ENCODE assay signal across 12 cellular contexts in the genomic region with DNA sequence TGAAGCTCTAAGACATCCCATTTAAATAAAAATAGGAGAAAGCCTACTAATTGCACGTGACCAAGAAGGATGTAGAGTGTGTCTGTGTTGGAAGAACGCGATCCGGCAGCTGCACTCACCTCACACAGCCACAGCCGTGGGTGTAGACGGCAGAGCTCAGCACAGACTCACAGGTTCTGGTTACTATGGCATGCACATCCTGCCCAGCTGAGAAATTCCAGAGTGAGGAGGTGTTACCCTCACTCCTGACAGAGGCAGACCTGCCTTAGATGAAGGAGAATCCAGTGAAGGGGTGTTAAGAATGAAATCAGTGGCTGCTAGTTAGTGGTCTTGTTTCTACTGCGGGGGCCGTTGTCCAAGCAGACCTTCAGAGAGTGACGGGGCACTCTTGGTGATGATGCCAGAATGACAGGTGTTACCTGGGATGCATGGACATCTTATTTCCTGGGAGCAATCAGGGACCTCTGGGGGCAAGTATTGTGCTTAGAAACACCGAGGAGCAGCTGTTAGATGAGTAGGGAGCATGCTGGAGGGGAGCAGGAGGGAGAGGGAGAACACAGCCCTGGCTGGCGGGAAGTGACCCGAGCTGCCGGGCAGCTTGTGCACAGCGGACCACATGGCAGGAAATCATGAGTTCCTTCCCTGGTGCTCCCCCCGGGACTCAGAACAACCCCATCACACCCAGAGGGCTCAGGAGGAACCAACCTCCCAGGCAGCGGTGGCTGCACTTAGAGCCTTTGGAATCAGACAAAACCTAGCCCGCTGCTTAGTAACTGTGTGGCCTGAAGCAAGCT. TPM values are rescaled to one million over a fixed set of nuclear protein-coding genes. Genes with fewer than 3 reads are reported as not detected.
A peak's percentile ranks its signal among the peaks of the same experiment; 100 is the strongest.
DNase-seq lines count a peak whose midpoint lies in the region; ATAC-seq, FAIRE-seq and TF ChIP-seq lines count a peak whose summit lies in the region.
"Had no signal": no experiment of that assay in that cellular context is flagged by ENCODE, and none has a peak within 500 bp of the region (broad histone marks: within the 10 kb centered on the region; RNA-seq: fewer than 3 reads in every experiment).

No MANE protein-coding gene starts in this region.

- peak; percentile 22 for DNase-seq in HCEC 1CT
- peak in 6 of 7 donors; percentile 46 to 78 (median 58) for DNase-seq in adrenal gland
- peak; percentile 77 for DNase-seq in kidney
- no peak for DNase-seq in smooth muscle cell (lab: John Stamatoyannopoulos, UW; ENCODE audit: unreplicated experiment)
- no peak for DNase-seq in osteocyte (ENCODE audit: extremely low spot score, unreplicated experiment)
- no peak for DNase-seq in MG63
- DNase-seq: NCI-H774 had no signal

- H3K27ac ChIP-seq in adrenal gland (peak overlapping the region in 2 of 5 donors; percentile 84), kidney (ENCODE audit: low read depth in 2 of 2, low read length in 2 of 2) (no peak overlapping the region), smooth muscle cell (ENCODE audit: low read depth) (no peak overlapping the region)
- H3K27ac ChIP-seq: ascending aorta, thoracic aorta had no signal

- 57 to 75% (median 65%) methylated on average over 14 to 17 of the region's 17 CpGs for WGBS in adrenal gland, 4 donors
- 10% methylated on average over 17 of the region's 17 CpGs for WGBS in smooth muscle cell (ENCODE audit: low lambda C conversion rate)

- no peak overlapping the region for H3K27ac Mint-ChIP-seq in osteocyte (ENCODE audit: unreplicated experiment)

- no peaks in the 10 kb centered on the region for H3K79me2 ChIP-seq in smooth muscle cell (ENCODE audit: low read depth)

- TF ChIP-seq POLR2A in adrenal gland (IDR thresholded peaks at IDR 0.05): no peak

- ATAC-seq in HG02623 (IDR thresholded peaks at IDR 0.05; ENCODE audit: unreplicated experiment) (no peak), GM18858 (IDR thresholded peaks at IDR 0.05; ENCODE audit: unreplicated experiment) (no peak)
- ATAC-seq: activated CD4-positive, CD25-positive, alpha-beta regulatory T cell treated with anti-CD3 and anti-CD28 coated beads, Interleukin-2, amount 50 U/mL, for 24 hours had no signal

- H3K4me3 ChIP-seq in adrenal gland: no peak overlapping the region
- H3K4me3 ChIP-seq in kidney (ENCODE audit: low read length in 2 of 2): no peak overlapping the region
- H3K4me3 ChIP-seq in smooth muscle cell: no peak overlapping the region
- H3K4me3 ChIP-seq in MG63: no peak overlapping the region
- H3K4me3 ChIP-seq: ascending aorta, thoracic aorta had no signal

- H3K4me1 ChIP-seq in adrenal gland (replicated peaks in 1 of 2) (peaks cover 25 to 97% of the 10 kb centered on the region in 2 donors), kidney (ENCODE audit: control insufficient read depth in 1 of 2, insufficient read depth in 1 of 2, low read depth in 1 of 2, low read length in 2 of 2) (peaks cover 0 to 6% of the 10 kb centered on the region in 2 donors), smooth muscle cell (ENCODE audit: low read depth) (peaks cover 34% of the 10 kb centered on the region)

- H3F3A ChIP-seq in smooth muscle cell (ENCODE audit: low read depth): peaks cover 5% of the 10 kb centered on the region

- H2AFZ ChIP-seq in smooth muscle cell (ENCODE audit: low read depth): no peak overlapping the region

- no peaks in the 10 kb centered on the region for H3K9me3 Mint-ChIP-seq in osteocyte (ENCODE audit: unreplicated experiment)

- H3K27me3 Mint-ChIP-seq in osteocyte (ENCODE audit: unreplicated experiment): peaks cover 27% of the 10 kb centered on the region

- no peaks in the 10 kb centered on the region for H3K36me3 Mint-ChIP-seq in osteocyte (ENCODE audit: unreplicated experiment)

- H3K9ac ChIP-seq in kidney (ENCODE audit: low read length in 2 of 2) (no peak overlapping the region), smooth muscle cell (ENCODE audit: low read depth) (no peak overlapping the region)

- no peak for FAIRE-seq in kidney (lab: Jason Lieb, UNC)

- H3K9me3 ChIP-seq in adrenal gland (replicated peaks in 1 of 3): no peaks in the 10 kb centered on the region
- no peaks in the 10 kb centered on the region for H3K9me3 ChIP-seq in kidney (ENCODE audit: control insufficient read depth in 1 of 2, low read length in 2 of 2)
- no peaks in the 10 kb centered on the region for H3K9me3 ChIP-seq in smooth muscle cell (replicated peaks; ENCODE audit: low read depth)
- H3K9me3 ChIP-seq in MG63: no peaks in the 10 kb centered on the region
- H3K9me3 ChIP-seq: ascending aorta, thoracic aorta had no signal

- H3K27me3 ChIP-seq in adrenal gland: no peaks in the 10 kb centered on the region
- peaks cover 41% of the 10 kb centered on the region for H3K27me3 ChIP-seq in smooth muscle cell (ENCODE audit: low read depth)
- no peaks in the 10 kb centered on the region for H3K27me3 ChIP-seq in MG63
- H3K27me3 ChIP-seq: ascending aorta had no signal

- peaks cover 21% of the 10 kb centered on the region for H3K4me1 Mint-ChIP-seq in osteocyte (ENCODE audit: unreplicated experiment)

- intact Hi-C loops in adrenal gland (cut with DNase I) (no loop called here), kidney (cut with DNase I) (no loop called here)

- H3K36me3 ChIP-seq in adrenal gland (replicated peaks in 1 of 2) (no peaks in the 10 kb centered on the region), kidney (ENCODE audit: control insufficient read depth in 1 of 2, insufficient read depth in 2 of 2, low read length in 2 of 2) (no peaks in the 10 kb centered on the region), smooth muscle cell (ENCODE audit: low read depth) (no peaks in the 10 kb centered on the region), MG63 (no peaks in the 10 kb centered on the region)
- H3K36me3 ChIP-seq: ascending aorta, thoracic aorta had no signal

- H3K4me3 Mint-ChIP-seq in osteocyte (ENCODE audit: unreplicated experiment): no peak overlapping the region

- no peak for TF ChIP-seq CTCF in adrenal gland (IDR thresholded peaks at IDR 0.05)
- no peak for TF ChIP-seq CTCF in kidney (IDR thresholded peaks at IDR 0.05; ENCODE audit: borderline replicate concordance, extremely low read depth, insufficient read depth)
- TF ChIP-seq CTCF in smooth muscle cell (IDR thresholded peaks at IDR 0.05; ENCODE audit: borderline replicate concordance, insufficient read depth, poor library complexity, severe bottlenecking): no peak
- no peak for TF ChIP-seq CTCF in osteocyte (IDR thresholded peaks at IDR 0.05)

- H4K20me1 ChIP-seq in smooth muscle cell (ENCODE audit: low read depth): no peaks in the 10 kb centered on the region

- peak overlapping the region; percentile 40 for H3K4me2 ChIP-seq in smooth muscle cell

RNA-seq across cellular contexts. Expression of a gene that starts 12.3 kb away (rescaled TPM):
- total RNA-seq in adrenal gland (100 to 1,000 TPM in 5 of 8 donors, 10 to 100 TPM in 3; 57.7 to 299 (median 119) TPM), kidney (6.5 TPM), smooth muscle cell (not detected in 2 replicates), osteocyte (not detected in 2 replicates)
- polyA plus RNA-seq in adrenal gland (10 to 100 TPM; 37.1 to 53.8 (median 44.5) TPM), kidney (ENCODE audit: insufficient read depth, low read depth, low replicate concordance) (5.7 TPM), smooth muscle cell (0.05 and 0.11 TPM in 2 replicates)
- total RNA-seq in MG63 (2014; rRNA removed; shearing (Covaris generic); ENCODE audit: low replicate concordance): not detected in 2 replicates

RNA-seq across cellular contexts. Expression of a gene that starts 36.3 kb away (rescaled TPM):
- total RNA-seq in adrenal gland (not detected), kidney (175 TPM), smooth muscle cell (0.99 TPM in 1 of 2 replicates, not detected in the other), osteocyte (not detected in 2 replicates)
- polyA plus RNA-seq in adrenal gland (under 1 TPM in 2 of 3 donors, not detected in 1; 0.16 to 0.17 TPM), kidney (ENCODE audit: insufficient read depth, low read depth, low replicate concordance) (355 TPM), smooth muscle cell (0.35 TPM in 1 of 2 replicates, not detected in the other)
- total RNA-seq in MG63 (2014; rRNA removed; shearing (Covaris generic); ENCODE audit: low replicate concordance): not detected in 2 replicates
- total RNA-seq: ascending aorta had no signal

RNA-seq across cellular contexts. Expression of a gene that starts 39.2 kb away (rescaled TPM):
- total RNA-seq in adrenal gland (under 1 TPM in 6 of 8 donors, not detected in 2; 0.11 to 0.63 (median 0.27) TPM), kidney (0.82 TPM), smooth muscle cell (0.81 and 1.0 TPM in 2 replicates), osteocyte (not detected in 2 replicates)
- polyA plus RNA-seq in adrenal gland (1 to 10 TPM in 2 of 3 donors, under 1 TPM in 1; 0.29 to 1.7 (median 1.3) TPM), kidney (ENCODE audit: insufficient read depth, low read depth, low replicate concordance) (5.3 TPM), smooth muscle cell (0.38 and 0.69 TPM in 2 replicates)
- total RNA-seq in MG63 (2014; rRNA removed; shearing (Covaris generic); ENCODE audit: low replicate concordance): not detected in 2 replicates
- total RNA-seq: ascending aorta, thoracic aorta had no signal

Comparison
In these comparisons a context has a peak if more than half of its experiments do, and no peak if none do; other contexts are left out.
1. DNase-seq: peak in HCEC 1CT (single experiment), adrenal gland (6 of 7) and kidney (single experiment); none in smooth muscle cell (single experiment), osteocyte (single experiment) and MG63 (single experiment).
2. RNA of a gene that starts 36.3 kb away (total RNA-seq): 175 TPM in kidney (single experiment); 0.99 TPM in smooth muscle cell, not detected in adrenal gland, not detected in osteocyte and not detected in MG63; every median in the first group is over 10 times any median in the second.